ENCODE assay signal across 8 cellular contexts in genomic region chr15:31328425-31328998, GRCh38. TPM values are rescaled to one million over a fixed set of nuclear protein-coding genes. Genes with fewer than 3 reads are reported as not detected.
A peak's percentile ranks its signal among the peaks of the same experiment; 100 is the strongest.
DNase-seq lines count a peak whose midpoint lies in the region.

No MANE protein-coding gene starts in this region.

- H3K9me3 ChIP-seq in SJSA1 (replicated peaks): no peaks in the 10 kb centered on the region
- no peaks in the 10 kb centered on the region for H3K9me3 ChIP-seq in iPS-18a (ENCODE audit: control insufficient read depth, low read depth, low read length)

- H3K36me3 ChIP-seq in SJSA1 (peaks cover 28% of the 10 kb centered on the region), iPS-18a (ENCODE audit: control insufficient read depth, low read depth, low read length) (no peaks in the 10 kb centered on the region)

- peak overlapping the region; percentile 55 for H3K9ac ChIP-seq in iPS-18a (ENCODE audit: low read length)

- H3K27me3 ChIP-seq in SJSA1 (replicated peaks) (no peaks in the 10 kb centered on the region), iPS-18a (ENCODE audit: control insufficient read depth, insufficient read depth, low read length) (peaks cover 15% of the 10 kb centered on the region)

- DNase-seq in NCI-H146 (lab: John Stamatoyannopoulos, UW) (peak; percentile 60), NCI-H146 treated with DMSO at 0.1 percent for 48 hours (lab: John Stamatoyannopoulos, UW; ENCODE audit: unreplicated experiment) (no peak), SJSA1 (ENCODE audit: low read depth in 1 of 2, low spot score in 2 of 2) (no peak), foreskin melanocyte (no peak), cerebellum (ENCODE audit: low spot score) (no peak)
- peak; percentile 65 for DNase-seq in activated naive CD8-positive, alpha-beta T cell treated with anti-CD3 and anti-CD28 coated beads, Interleukin-2, amount 50 U/mL, for 16 hours (ENCODE audit: low read depth, low spot score)
- peak; percentile 83 for DNase-seq in stimulated activated CD4-positive, alpha-beta T cell treated with anti-CD3 and anti-CD28 coated beads, Interleukin-1b, Interleukin-23, amount 100 ng/mL, for 48 hours

- H3K4me1 ChIP-seq in SJSA1 (replicated peaks) (peaks cover 35% of the 10 kb centered on the region), iPS-18a (ENCODE audit: control insufficient read depth, low read depth, low read length) (peaks cover 12% of the 10 kb centered on the region)

- H3K4me3 ChIP-seq in SJSA1 (peak overlapping the region; percentile 86), iPS-18a (ENCODE audit: low read length) (peak overlapping the region; percentile 71)

- peak overlapping the region; percentile 24; the same call in 1 of the 2 replicates for H3K27ac ChIP-seq in SJSA1
- no peak overlapping the region for H3K27ac ChIP-seq in iPS-18a (ENCODE audit: low read length)

RNA-seq across cellular contexts. Expression of gene KLF13, which starts 1.9 kb away (rescaled TPM):
- total RNA-seq in SJSA1 (2014; rRNA removed; shearing (Covaris generic)): 60.4 and 62.4 TPM in 2 replicates
- 28.9 TPM for total RNA-seq in cerebellum

Comparison
In these comparisons a context has a peak if more than half of its experiments do, and no peak if none do; other contexts are left out.
1. DNase-seq: peak in NCI-H146 (single experiment), activated naive CD8-positive, alpha-beta T cell treated with anti-CD3 and anti-CD28 coated beads, Interleukin-2, amount 50 U/mL, for 16 hours (single experiment) and stimulated activated CD4-positive, alpha-beta T cell treated with anti-CD3 and anti-CD28 coated beads, Interleukin-1b, Interleukin-23, amount 100 ng/mL, for 48 hours (single experiment); none in NCI-H146 treated with DMSO at 0.1 percent for 48 hours (single experiment), SJSA1 (0 of 2), foreskin melanocyte (single experiment) and cerebellum (single experiment).